Comparison of ENCODE assay signal across 15 cellular contexts in the genomic region with DNA sequence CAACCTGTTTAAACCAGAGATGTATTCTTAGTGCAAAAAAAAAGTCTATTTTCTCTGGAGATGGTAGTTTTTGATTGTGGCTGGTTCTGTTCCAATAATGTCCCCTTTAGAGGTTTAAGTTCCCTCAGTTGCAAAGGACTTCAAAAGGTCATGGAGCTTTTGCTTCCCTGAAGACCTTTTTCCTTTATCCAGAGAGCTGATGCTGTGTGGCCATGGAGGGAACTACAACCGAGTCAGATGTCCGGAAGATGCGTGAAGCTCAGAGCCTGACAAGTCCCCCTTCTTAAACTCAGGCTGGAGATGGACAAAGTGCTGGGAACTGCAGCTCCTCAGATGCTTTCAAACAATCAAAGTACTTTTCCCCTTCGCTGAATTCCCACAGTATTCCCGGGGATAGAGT.
DNase-seq lines count a peak whose midpoint lies in the region; ATAC-seq and TF ChIP-seq lines count a peak whose summit lies in the region.
"Had no signal": no experiment of that assay in that cellular context is flagged by ENCODE, and none has a peak within 500 bp of the region (broad histone marks: within the 10 kb centered on the region; RNA-seq: fewer than 3 reads in every experiment).

No MANE protein-coding gene starts in this region.

- H3K27ac Mint-ChIP-seq in WTC11: no peak overlapping the region
- H3K27ac Mint-ChIP-seq: immature natural killer cell, memory B cell had no signal

- peaks cover 25% of the 10 kb centered on the region for H3K27me3 Mint-ChIP-seq in WTC11 (ENCODE audit: low read depth)

- H3K4me1 ChIP-seq in DND-41 (ENCODE audit: insufficient read depth, low read length): peaks cover 3% of the 10 kb centered on the region
- no peaks in the 10 kb centered on the region for H3K4me1 ChIP-seq in sigmoid colon

- H3K27me3 ChIP-seq in DND-41 (ENCODE audit: insufficient read depth, low read length, poor library complexity) (peaks cover 4% of the 10 kb centered on the region), kidney epithelial cell (ENCODE audit: control insufficient read depth, insufficient read depth, low read length) (no peaks in the 10 kb centered on the region), sigmoid colon (no peaks in the 10 kb centered on the region)

- no peak overlapping the region for H3K27ac ChIP-seq in DND-41 (ENCODE audit: low read length)
- H3K27ac ChIP-seq in sigmoid colon: no peak overlapping the region

- TF ChIP-seq EP300 in sigmoid colon (IDR thresholded peaks at IDR 0.05): no peak

- H3K4me3 Mint-ChIP-seq in WTC11: no peak overlapping the region
- H3K4me3 Mint-ChIP-seq: immature natural killer cell, memory B cell had no signal

- no peaks in the 10 kb centered on the region for H3K9me3 Mint-ChIP-seq in WTC11
- H3K9me3 Mint-ChIP-seq: immature natural killer cell, memory B cell had no signal

- no peak overlapping the region for H2AFZ ChIP-seq in DND-41 (ENCODE audit: low read depth, low read length)

- no peak for DNase-seq in DND-41
- peak; percentile 36 for DNase-seq in HEK293T (ENCODE audit: extremely low spot score)
- no peak for DNase-seq in WTC11 (ENCODE audit: low spot score)
- DNase-seq in kidney epithelial cell (ENCODE audit: low read depth): no peak
- no peak for DNase-seq in sigmoid colon
- DNase-seq: DMS79 treated with DMSO at 0.1 percent for 48 hours; HCEC 1CT; immature natural killer cell; Karpas-422; right cardiac atrium; stimulated activated CD4-positive, alpha-beta T cell treated with anti-CD3 and anti-CD28 coated beads, Interleukin-1b, Interleukin-23, amount 100 ng/mL, for 48 hours had no signal

- CTCF ChIA-PET in HEK293T (lab: Yijun Ruan, JAX) (interaction anchor here (0.6 kb wide), 1 partner anchor 375 kb away, joined by 3 read pairs; no protein-coding TSS in a partner anchor), WTC11 (lab: Charles Lee) (interaction anchor here (0.7 to 1.4 kb wide), 10 partner anchors 10 to 183 kb away, joined by 3 to 7 read pairs (median 4); no protein-coding TSS in a partner anchor)

- H3K9ac ChIP-seq in DND-41 (ENCODE audit: low read depth, low read length): no peak overlapping the region

- H3K36me3 ChIP-seq in DND-41 (ENCODE audit: insufficient read depth, low read length) (no peaks in the 10 kb centered on the region), kidney epithelial cell (ENCODE audit: control insufficient read depth, insufficient read depth, low read length) (no peaks in the 10 kb centered on the region), sigmoid colon (no peaks in the 10 kb centered on the region)

- H3K79me2 ChIP-seq in DND-41 (ENCODE audit: insufficient read depth, low read length): no peaks in the 10 kb centered on the region

- no peak for ATAC-seq in DND-41 (ENCODE audit: insufficient read depth, low read depth)
- peak; percentile 70 for ATAC-seq in WTC11
- ATAC-seq in HG03175 (IDR thresholded peaks at IDR 0.05; ENCODE audit: unreplicated experiment): no peak
- no peak for ATAC-seq in HG03159 (IDR thresholded peaks at IDR 0.05; ENCODE audit: unreplicated experiment)
- ATAC-seq in HG02571 (IDR thresholded peaks at IDR 0.05; ENCODE audit: unreplicated experiment): no peak
- ATAC-seq: right cardiac atrium had no signal

- 65 to 68% methylated on average over 5 of the region's 5 CpGs for WGBS in sigmoid colon, 2 donors

- no peaks in the 10 kb centered on the region for H4K20me1 ChIP-seq in DND-41 (ENCODE audit: insufficient read depth, low read length)

- intact Hi-C loops in sigmoid colon (cut with DNase I): no loop called here

- H3K9me3 ChIP-seq in DND-41 (ENCODE audit: insufficient read depth, low read length, severe bottlenecking) (no peaks in the 10 kb centered on the region), sigmoid colon (no peaks in the 10 kb centered on the region)

- TF ChIP-seq POLR2A in sigmoid colon (IDR thresholded peaks at IDR 0.05): no peak

- no peaks in the 10 kb centered on the region for H3K36me3 Mint-ChIP-seq in WTC11
- H3K36me3 Mint-ChIP-seq: immature natural killer cell had no signal

- TF ChIP-seq CTCF in DND-41 (IDR thresholded peaks at IDR 0.05; ENCODE audit: borderline replicate concordance, extremely low read depth, low read length, poor library complexity, severe bottlenecking) (peak; percentile 29), WTC11 (IDR thresholded peaks at IDR 0.05) (no peak), kidney epithelial cell (IDR thresholded peaks at IDR 0.05; ENCODE audit: insufficient read depth, low read length, poor library complexity, severe bottlenecking) (peak; percentile 22), sigmoid colon (IDR thresholded peaks at IDR 0.05) (no peak)

- peaks cover 14% of the 10 kb centered on the region for H3K4me1 Mint-ChIP-seq in WTC11

- no peak overlapping the region for H3K4me3 ChIP-seq in DND-41 (ENCODE audit: low read depth in 1 of 2, low read length in 2 of 2)
- no peak overlapping the region for H3K4me3 ChIP-seq in kidney epithelial cell (ENCODE audit: low read depth, low read length)
- H3K4me3 ChIP-seq in sigmoid colon: no peak overlapping the region

- POLR2A ChIA-PET in HEK293T (lab: Yijun Ruan, JAX) (no interaction called here), WTC11 (lab: Charles Lee) (no interaction called here)

- H3K4me2 ChIP-seq in DND-41 (ENCODE audit: insufficient read depth, low read length): no peak overlapping the region

TF ChIP-seq in HEK293T, 16 proteins besides CTCF, POLR2A, EP300 and RAD21:
- TF ChIP-seq ARNT (IDR thresholded peaks at IDR 0.05) (no peak), TARDBP (IDR thresholded peaks at IDR 0.05) (no peak), PKNOX1 (IDR thresholded peaks at IDR 0.05) (no peak), LEF1 (IDR thresholded peaks at IDR 0.05; ENCODE audit: borderline replicate concordance) (no peak), L3MBTL2 (conservative IDR thresholded peaks at IDR 0.05) (no peak), FOXK2 (IDR thresholded peaks at IDR 0.05) (no peak), NFRKB (IDR thresholded peaks at IDR 0.05) (no peak), ZNF384 (IDR thresholded peaks at IDR 0.05) (no peak), BHLHE40 (IDR thresholded peaks at IDR 0.05; ENCODE audit: borderline replicate concordance) (no peak), CTBP1 (IDR thresholded peaks at IDR 0.05; ENCODE audit: borderline replicate concordance) (no peak), HDGF (IDR thresholded peaks at IDR 0.05; ENCODE audit: borderline replicate concordance) (no peak), ELF4 (IDR thresholded peaks at IDR 0.05) (no peak), SUZ12 (IDR thresholded peaks at IDR 0.05) (no peak), FOXM1 (IDR thresholded peaks at IDR 0.05; ENCODE audit: borderline replicate concordance) (no peak), SP1 (IDR thresholded peaks at IDR 0.05) (no peak), FOXA1 (IDR thresholded peaks at IDR 0.05) (no peak)

TF ChIP-seq in WTC11, 78 proteins besides CTCF, POLR2A, EP300 and RAD21:
- TF ChIP-seq, protein P1, sequence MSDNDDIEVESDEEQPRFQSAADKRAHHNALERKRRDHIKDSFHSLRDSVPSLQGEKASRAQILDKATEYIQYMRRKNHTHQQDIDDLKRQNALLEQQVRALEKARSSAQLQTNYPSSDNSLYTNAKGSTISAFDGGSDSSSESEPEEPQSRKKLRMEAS (CRISPR knock-in tag; IDR thresholded peaks at IDR 0.05): no peak
- TF ChIP-seq SOX15 (CRISPR knock-in tag; IDR thresholded peaks at IDR 0.05) (no peak), MXD4 (CRISPR knock-in tag; IDR thresholded peaks at IDR 0.05; ENCODE audit: borderline replicate concordance) (no peak), KAT7 (CRISPR knock-in tag; IDR thresholded peaks at IDR 0.05; ENCODE audit: borderline replicate concordance) (no peak), TEAD4 (CRISPR knock-in tag; IDR thresholded peaks at IDR 0.05) (no peak), JAZF1 (CRISPR knock-in tag; IDR thresholded peaks at IDR 0.05) (no peak)
- TF ChIP-seq, protein P2, sequence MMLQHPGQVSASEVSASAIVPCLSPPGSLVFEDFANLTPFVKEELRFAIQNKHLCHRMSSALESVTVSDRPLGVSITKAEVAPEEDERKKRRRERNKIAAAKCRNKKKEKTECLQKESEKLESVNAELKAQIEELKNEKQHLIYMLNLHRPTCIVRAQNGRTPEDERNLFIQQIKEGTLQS (CRISPR knock-in tag; conservative IDR thresholded peaks at IDR 0.05): no peak

Comparison
In these comparisons a context has a peak if more than half of its experiments do, and no peak if none do; other contexts are left out.
1. CTCF ChIP-seq: peak in DND-41 (single experiment) and kidney epithelial cell (single experiment); none in WTC11 (single experiment) and sigmoid colon (0 of 4).